34 cellular contexts compared by ENCODE assay signal in the genomic region with DNA sequence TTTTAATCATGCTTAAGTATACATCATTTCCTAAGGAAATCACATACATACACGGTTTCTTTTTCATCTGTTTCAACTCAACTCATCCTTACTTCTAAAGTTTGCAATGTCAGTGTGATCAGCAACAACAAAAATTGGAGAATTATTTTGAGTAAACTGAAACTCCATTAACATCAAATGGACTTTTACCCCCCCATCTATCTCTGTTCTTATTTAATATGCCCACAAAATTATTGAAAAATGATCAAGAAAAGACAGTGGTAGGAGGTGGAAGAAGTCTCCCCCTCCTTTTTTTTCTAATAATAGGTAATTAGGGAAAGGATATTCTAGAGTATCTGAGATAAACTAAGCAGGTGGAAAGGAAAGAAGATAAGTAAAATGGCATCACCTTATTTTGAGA.
"Had no signal": no experiment of that assay in that cellular context is flagged by ENCODE, and none has a peak within 500 bp of the region (broad histone marks: within the 10 kb centered on the region; RNA-seq: fewer than 3 reads in every experiment).

No MANE protein-coding gene starts in this region.

- ATAC-seq: activated naive CD4-positive, alpha-beta T cell treated with anti-CD3 and anti-CD28 coated beads, Interleukin-2, amount 50 U/mL, for 72 hours; activated naive CD8-positive, alpha-beta T cell treated with anti-CD3 and anti-CD28 coated beads, Interleukin-2, amount 50 U/mL, for 24 hours; activated T-cell treated with anti-CD3 and anti-CD28 coated beads, Interleukin-2, amount 50 U/mL, for 4 hours; activated T-cell treated with anti-CD3 and anti-CD28 coated beads, Interleukin-2, amount 50 U/mL, for 72 hours; activated T-helper 17 cell treated with anti-CD3 and anti-CD28 coated beads, Interleukin-2, amount 50 U/mL, for 72 hours; body of pancreas had no signal

- H3K9me3 ChIP-seq: adrenal gland, ascending aorta, body of pancreas, breast epithelium had no signal

- H3K4me1 ChIP-seq: adrenal gland, ascending aorta, body of pancreas, breast epithelium had no signal

- DNase-seq: activated effector memory CD4-positive, alpha-beta T cell treated with anti-CD3 and anti-CD28 coated beads, Interleukin-2, amount 50 U/mL, for 16 hours; activated effector memory CD4-positive, alpha-beta T cell treated with Interleukin-2 at 50 U/mL for 16 hours; activated gamma-delta T cell; activated gamma-delta T cell treated with Interleukin-2 at 50 U/mL for 16 hours; activated naive CD4-positive, alpha-beta T cell; activated naive CD4-positive, alpha-beta T cell treated with anti-CD3 and anti-CD28 coated beads for 36 hours; activated naive CD4-positive, alpha-beta T cell treated with anti-CD3 and anti-CD28 coated beads, Interleukin-2, amount 10 ng/mL, durations not matched to agents 7 days and 5 days; activated naive CD4-positive, alpha-beta T cell treated with anti-CD3 and anti-CD28 coated beads, Interleukin-2, amount 50 U/mL, for 16 hours; activated naive CD4-positive, alpha-beta T cell treated with Interleukin-2 at 50 U/mL for 16 hours; activated naive CD8-positive, alpha-beta T cell treated with anti-CD3 and anti-CD28 coated beads for 36 hours; activated naive CD8-positive, alpha-beta T cell treated with anti-CD3 and anti-CD28 coated beads, Interleukin-2, amount 10 ng/mL, durations not matched to agents 7 days and 5 days; activated naive CD8-positive, alpha-beta T cell treated with anti-CD3 and anti-CD28 coated beads, Interleukin-2, amount 50 U/mL, for 24 hours; activated T-cell treated with anti-CD3 and anti-CD28 coated beads, Interleukin-2, amount 50 U/mL, for 1 hour; activated T-cell treated with anti-CD3 and anti-CD28 coated beads, Interleukin-2, amount 50 U/mL, for 24 hours; activated T-cell treated with anti-CD3 and anti-CD28 coated beads, Interleukin-2, amount 50 U/mL, for 4 hours; activated T-cell treated with anti-CD3 and anti-CD28 coated beads, Interleukin-2, amount 50 U/mL, for 48 hours; activated T-cell treated with anti-CD3 and anti-CD28 coated beads, Interleukin-2, amount 50 U/mL, for 72 hours; adrenal gland; amniotic stem cell; amygdala; anterior cingulate cortex; aorta; body of pancreas; brain microvascular endothelial cell; caudate nucleus; central memory CD4-positive, alpha-beta T cell; cerebellar nuclear complex had no signal

- FAIRE-seq: astrocyte, bronchial epithelial cell had no signal

- H3K36me3 ChIP-seq: adrenal gland, ascending aorta, brain microvascular endothelial cell, breast epithelium, cardiac muscle cell had no signal

- H3K27me3 ChIP-seq: adrenal gland, ascending aorta, body of pancreas, brain microvascular endothelial cell, breast epithelium, cardiac muscle cell had no signal

- H3K27ac ChIP-seq: adrenal gland, ascending aorta, body of pancreas, brain microvascular endothelial cell, breast epithelium, cardiac muscle cell had no signal

- H3K4me3 ChIP-seq: adrenal gland, ascending aorta, body of pancreas, breast epithelium, cardiac muscle cell had no signal
